In the genomic region with DNA sequence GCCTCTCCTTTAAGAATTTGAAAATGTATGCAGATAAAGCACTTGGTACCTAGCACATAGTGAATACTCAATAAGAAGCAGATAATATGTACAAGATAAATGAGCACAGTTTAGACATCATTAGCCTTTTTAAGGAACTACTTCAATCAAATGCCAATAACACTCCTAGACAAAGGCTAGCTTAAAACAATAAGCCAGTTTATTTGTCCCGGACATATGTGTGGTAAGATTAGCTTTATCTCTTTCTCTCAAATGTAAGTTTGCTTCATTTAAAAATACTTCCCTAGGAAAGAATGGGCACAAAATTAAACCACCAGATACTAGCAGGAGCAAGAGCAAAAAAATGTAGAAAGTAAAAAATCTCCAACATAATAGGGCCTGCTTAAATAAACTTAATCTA, we compare ENCODE assay signal across 14 cellular contexts.
"Had no signal": no experiment of that assay in that cellular context is flagged by ENCODE, and none has a peak within 500 bp of the region (broad histone marks: within the 10 kb centered on the region; RNA-seq: fewer than 3 reads in every experiment).

No MANE protein-coding gene starts in this region.

- H3K27me3 Mint-ChIP-seq: activated naive CD4-positive, alpha-beta T cell treated with anti-CD3 and anti-CD28 coated beads, Interleukin-2, amount 10 ng/mL, durations not matched to agents 7 days and 5 days; naive thymus-derived CD8-positive, alpha-beta T cell had no signal

- H3K27me3 ChIP-seq: neutrophil had no signal

- DNase-seq: activated CD4-positive, alpha-beta T cell treated with anti-CD3 and anti-CD28 coated beads for 4 hours; activated naive CD4-positive, alpha-beta T cell treated with anti-CD3 and anti-CD28 coated beads, Interleukin-2, amount 10 ng/mL, durations not matched to agents 7 days and 5 days; caudate nucleus; immature natural killer cell; lower lobe of right lung; naive thymus-derived CD8-positive, alpha-beta T cell; posterior cingulate gyrus; trophoblast cell had no signal

- H3K27ac ChIP-seq: lower lobe of right lung, neutrophil, VCaP had no signal

- H3K4me3 ChIP-seq: coronary artery, lower lobe of right lung, skin epidermis had no signal

- ATAC-seq: lower lobe of right lung; naive thymus-derived CD8-positive, alpha-beta T cell had no signal

- H3K27ac Mint-ChIP-seq: activated naive CD4-positive, alpha-beta T cell treated with anti-CD3 and anti-CD28 coated beads, Interleukin-2, amount 10 ng/mL, durations not matched to agents 7 days and 5 days; activated T-helper 2 cell treated with anti-CD3 and anti-CD28 coated beads, Interferon-gamma antibody, Interleukin-2, Interleukin-4, amounts not matched to agents 10 μg/mL and 5 μg/mL and 100 μg/mL, durations not matched to agents 14 hours and 24 hours and 36 hours; T-helper 2 cell treated with Interferon-gamma antibody and Interleukin-4, amounts not matched to agents 5 μg/mL and 100 μg/mL, for 36 hours had no signal

- H3K4me3 Mint-ChIP-seq: activated naive CD4-positive, alpha-beta T cell treated with anti-CD3 and anti-CD28 coated beads, Interleukin-2, amount 10 ng/mL, durations not matched to agents 7 days and 5 days; immature natural killer cell; naive thymus-derived CD8-positive, alpha-beta T cell; T-helper 2 cell treated with Interferon-gamma antibody and Interleukin-4, amounts not matched to agents 5 μg/mL and 100 μg/mL, for 36 hours had no signal

- H3K36me3 ChIP-seq: lower lobe of right lung had no signal

- H3K9me3 ChIP-seq: lower lobe of right lung, neutrophil had no signal
